Comparison of ENCODE assay signal across 1 cellular context in the genomic region with DNA sequence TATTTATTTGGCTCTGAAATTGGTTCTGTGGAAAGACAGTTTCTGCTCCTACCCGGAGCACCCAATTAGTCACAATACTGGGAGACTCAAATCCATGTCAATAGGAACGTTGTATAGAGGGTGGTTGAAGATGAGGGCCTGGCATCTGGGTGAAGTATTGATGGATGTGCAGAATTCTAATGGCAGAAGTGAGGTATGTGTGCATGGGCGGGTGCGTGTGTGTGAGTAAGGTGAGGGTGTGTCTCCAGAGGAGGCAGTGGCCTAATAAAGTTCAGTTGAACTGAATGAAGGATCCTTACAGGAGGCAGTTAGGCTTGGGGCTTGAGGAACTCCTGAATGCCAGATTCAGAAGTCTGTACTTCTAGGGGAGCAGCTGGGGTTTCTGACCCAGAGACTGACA.
TF ChIP-seq lines count a peak whose summit lies in the region.

No MANE protein-coding gene starts in this region.

TF ChIP-seq in K562, 482 proteins besides CTCF, POLR2A, EP300 and RAD21 (continued from another document):
- TF ChIP-seq, protein P1, sequence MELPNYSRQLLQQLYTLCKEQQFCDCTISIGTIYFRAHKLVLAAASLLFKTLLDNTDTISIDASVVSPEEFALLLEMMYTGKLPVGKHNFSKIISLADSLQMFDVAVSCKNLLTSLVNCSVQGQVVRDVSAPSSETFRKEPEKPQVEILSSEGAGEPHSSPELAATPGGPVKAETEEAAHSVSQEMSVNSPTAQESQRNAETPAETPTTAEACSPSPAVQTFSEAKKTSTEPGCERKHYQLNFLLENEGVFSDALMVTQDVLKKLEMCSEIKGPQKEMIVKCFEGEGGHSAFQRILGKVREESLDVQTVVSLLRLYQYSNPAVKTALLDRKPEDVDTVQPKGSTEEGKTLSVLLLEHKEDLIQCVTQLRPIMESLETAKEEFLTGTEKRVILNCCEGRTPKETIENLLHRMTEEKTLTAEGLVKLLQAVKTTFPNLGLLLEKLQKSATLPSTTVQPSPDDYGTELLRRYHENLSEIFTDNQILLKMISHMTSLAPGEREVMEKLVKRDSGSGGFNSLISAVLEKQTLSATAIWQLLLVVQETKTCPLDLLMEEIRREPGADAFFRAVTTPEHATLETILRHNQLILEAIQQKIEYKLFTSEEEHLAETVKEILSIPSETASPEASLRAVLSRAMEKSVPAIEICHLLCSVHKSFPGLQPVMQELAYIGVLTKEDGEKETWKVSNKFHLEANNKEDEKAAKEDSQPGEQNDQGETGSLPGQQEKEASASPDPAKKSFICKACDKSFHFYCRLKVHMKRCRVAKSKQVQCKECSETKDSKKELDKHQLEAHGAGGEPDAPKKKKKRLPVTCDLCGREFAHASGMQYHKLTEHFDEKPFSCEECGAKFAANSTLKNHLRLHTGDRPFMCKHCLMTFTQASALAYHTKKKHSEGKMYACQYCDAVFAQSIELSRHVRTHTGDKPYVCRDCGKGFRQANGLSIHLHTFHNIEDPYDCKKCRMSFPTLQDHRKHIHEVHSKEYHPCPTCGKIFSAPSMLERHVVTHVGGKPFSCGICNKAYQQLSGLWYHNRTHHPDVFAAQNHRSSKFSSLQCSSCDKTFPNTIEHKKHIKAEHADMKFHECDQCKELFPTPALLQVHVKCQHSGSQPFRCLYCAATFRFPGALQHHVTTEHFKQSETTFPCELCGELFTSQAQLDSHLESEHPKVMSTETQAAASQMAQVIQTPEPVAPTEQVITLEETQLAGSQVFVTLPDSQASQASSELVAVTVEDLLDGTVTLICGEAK (IDR thresholded peaks at IDR 0.05) = peak; percentile 73
- TF ChIP-seq, protein P1 (CRISPR knock-in tag; IDR thresholded peaks at IDR 0.05) = no peak
- TF ChIP-seq TAL1 (IDR thresholded peaks at IDR 0.05) (no peak), CCAR2 (IDR thresholded peaks at IDR 0.05; ENCODE audit: low read depth, low read length) (no peak)
